23 cellular contexts compared by ENCODE assay signal in the genomic region with DNA sequence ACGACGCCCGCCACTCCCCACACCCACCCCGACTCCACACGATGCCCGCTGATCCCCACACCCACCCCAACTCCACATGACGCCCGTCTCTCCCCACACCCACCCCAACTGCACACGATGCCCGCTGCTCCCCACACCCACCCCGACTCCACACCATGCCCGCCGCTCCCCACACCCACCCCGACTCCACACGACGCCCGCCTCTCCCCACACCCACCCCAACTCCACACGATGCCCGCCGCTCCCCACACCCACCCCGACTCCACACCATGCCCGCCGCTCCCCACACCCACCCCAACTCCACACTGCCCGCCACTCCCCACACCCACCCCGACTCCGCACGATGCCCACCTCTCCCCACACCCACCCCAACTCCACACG.
"Had no signal": no experiment of that assay in that cellular context is flagged by ENCODE, and none has a peak within 500 bp of the region (broad histone marks: within the 10 kb centered on the region; RNA-seq: fewer than 3 reads in every experiment).

No MANE protein-coding gene starts in this region.

- ATAC-seq: effector memory CD8-positive, alpha-beta T cell; esophagus mucosa; gastrocnemius medialis; heart right ventricle; left cardiac atrium; left lung; left ventricle myocardium superior; lower lobe of right lung; mucosa of descending colon had no signal

- H3K4me3 Mint-ChIP-seq: dendritic cell treated with granulocyte-macrophage colony-stimulating factor and Interleukin-4, amounts not matched to agents 40 ng/mL and 50 ng/mL, for 4 days; effector memory CD8-positive, alpha-beta T cell; endodermal cell; mesothelial cell of epicardium had no signal

- H3K9me3 ChIP-seq: colonic mucosa, esophagus squamous epithelium, gastrocnemius medialis, heart right ventricle, left lung, lower lobe of right lung, mucosa of descending colon had no signal

- H3K4me1 ChIP-seq: colonic mucosa, esophagus squamous epithelium, gastrocnemius medialis, heart right ventricle, left lung, lower lobe of right lung had no signal

- H3K27ac Mint-ChIP-seq: dendritic cell treated with granulocyte-macrophage colony-stimulating factor and Interleukin-4, amounts not matched to agents 40 ng/mL and 50 ng/mL, for 4 days; effector memory CD8-positive, alpha-beta T cell; endodermal cell; mesothelial cell of epicardium had no signal

- H3K9me3 Mint-ChIP-seq: dendritic cell treated with granulocyte-macrophage colony-stimulating factor and Interleukin-4, amounts not matched to agents 40 ng/mL and 50 ng/mL, for 4 days; effector memory CD8-positive, alpha-beta T cell; endodermal cell; mesothelial cell of epicardium had no signal

- H3K36me3 Mint-ChIP-seq: mesothelial cell of epicardium had no signal

- H3K36me3 ChIP-seq: colonic mucosa, esophagus squamous epithelium, gastrocnemius medialis, heart right ventricle, left lung, lower lobe of right lung had no signal

- H3K4me3 ChIP-seq: colonic mucosa, esophagus squamous epithelium, gastrocnemius medialis, heart right ventricle, left lung, lower lobe of right lung, mucosa of descending colon had no signal

- H3K4me1 Mint-ChIP-seq: endodermal cell, mesothelial cell of epicardium had no signal

- H3K27me3 Mint-ChIP-seq: dendritic cell treated with granulocyte-macrophage colony-stimulating factor and Interleukin-4, amounts not matched to agents 40 ng/mL and 50 ng/mL, for 4 days; effector memory CD8-positive, alpha-beta T cell had no signal

- DNase-seq: colonic mucosa; cortex of kidney; effector CD8-positive, alpha-beta T cell; effector memory CD8-positive, alpha-beta T cell; erythroblast; esophagus squamous epithelium; foreskin fibroblast; foreskin melanocyte; gastrocnemius medialis; glutamatergic neuron; heart right ventricle; hippocampal formation; left cardiac atrium; left lung; left ventricle myocardium superior; lower lobe of right lung; mesenchymal stem cell; mucosa of descending colon had no signal

- H3K27ac ChIP-seq: colonic mucosa, epithelial cell of prostate, esophagus squamous epithelium, gastrocnemius medialis, heart right ventricle, left lung, lower lobe of right lung had no signal

- H3K27me3 ChIP-seq: colonic mucosa, esophagus squamous epithelium had no signal
